8 cellular contexts compared by ENCODE assay signal in the genomic region with DNA sequence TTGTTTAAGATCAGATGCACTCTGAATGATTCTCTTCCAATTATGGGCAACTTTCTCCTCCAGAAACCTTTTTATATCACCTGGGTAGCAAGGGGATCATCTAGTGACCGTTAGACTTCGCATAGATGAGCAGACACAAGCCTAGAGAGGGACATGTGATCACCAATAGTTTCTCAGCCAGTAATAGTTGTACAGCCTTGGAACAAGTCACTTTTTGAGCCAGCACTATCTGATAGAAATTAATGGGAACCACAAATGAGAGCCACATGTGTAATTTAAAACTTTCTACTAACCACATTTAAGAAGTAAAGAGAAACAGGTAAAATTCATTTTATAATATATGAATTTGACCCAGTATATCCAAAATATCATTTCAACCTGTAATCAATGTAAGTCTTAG. TPM values are rescaled to one million over a fixed set of nuclear protein-coding genes. Genes with fewer than 3 reads are reported as not detected.
A peak's percentile ranks its signal among the peaks of the same experiment; 100 is the strongest.
DNase-seq lines count a peak whose midpoint lies in the region; ATAC-seq and TF ChIP-seq lines count a peak whose summit lies in the region.

No MANE protein-coding gene starts in this region.

- peaks cover 13% of the 10 kb centered on the region for H3K9me1 ChIP-seq in IMR-90 (ENCODE audit: insufficient read depth, low read length)

- H2BK5ac ChIP-seq in IMR-90 (ENCODE audit: low read depth, low read length, poor library complexity, severe bottlenecking): no peak overlapping the region

- H2AK5ac ChIP-seq in IMR-90 (ENCODE audit: low read depth, low read length): no peak overlapping the region

- H3K36me3 ChIP-seq in BE2C (no peaks in the 10 kb centered on the region), IMR-90 (ENCODE audit: control insufficient read depth, insufficient read depth, low read length) (peaks cover 3% of the 10 kb centered on the region), mammary epithelial cell (ENCODE audit: insufficient read depth, low read length) (no peaks in the 10 kb centered on the region)

- H3K4me3 Mint-ChIP-seq in natural killer cell: peak overlapping the region; percentile 98

- H3K56ac ChIP-seq in IMR-90 (ENCODE audit: extremely low read depth, insufficient read depth, low read length): no peak overlapping the region; the same call in 1 of the 2 replicates

- H4K5ac ChIP-seq in IMR-90 (ENCODE audit: low read depth, low read length): 0 out of 2 replicates have a peak overlapping the region, but pooled peaks have one; percentile 46

- no peak for TF ChIP-seq POLR2A in IMR-90 (IDR thresholded peaks at IDR 0.05; ENCODE audit: low read depth, low read length)

- dilution Hi-C loops in IMR-90 (cut with HindIII; ENCODE audit: low sequenced_read_pairs, unreplicated experiment) (no loop called here), mammary epithelial cell (cut with HindIII; ENCODE audit: low sequenced_read_pairs) (no loop called here)

- no peak for TF ChIP-seq RAD21 in IMR-90 (IDR thresholded peaks at IDR 0.05; ENCODE audit: low read length)

- no peak overlapping the region; the same call in 1 of the 2 replicates for H3K14ac ChIP-seq in IMR-90 (replicated peaks; ENCODE audit: low read depth, low read length)

- peaks cover 15 to 32% of the 10 kb centered on the region in 2 experiments for H3K79me1 ChIP-seq in IMR-90 (ENCODE audit: low read depth in 1 of 2, low read length in 2 of 2)

- H3K4me3 ChIP-seq in BE2C (ENCODE audit: low read depth, low read length) (peak overlapping the region; percentile 90), IMR-90 (ENCODE audit: insufficient read depth, low read depth, low read length) (peak overlapping the region; percentile 72), mammary epithelial cell (replicated peaks in 1 of 3; ENCODE audit: insufficient read depth in 1 of 3, low read depth in 2 of 3, low read length in 3 of 3) (peak overlapping the region; percentile 52 to 71 (median 60))

- H3K4me1 ChIP-seq in BE2C (no peaks in the 10 kb centered on the region), IMR-90 (ENCODE audit: control insufficient read depth, insufficient read depth, low read length) (peaks cover 2% of the 10 kb centered on the region; the same call in 1 of the 2 replicates), mammary epithelial cell (ENCODE audit: insufficient read depth, low read length) (no peaks in the 10 kb centered on the region)

- no peak overlapping the region for H3K4ac ChIP-seq in IMR-90 (ENCODE audit: low read depth, low read length)

- CTCF ChIA-PET in IMR-90 (lab: Yijun Ruan, JAX): no interaction called here
- CTCF ChIA-PET in mammary epithelial cell (lab: Charles Lee; ENCODE audit: low non-redundant PET): no interaction called here

- no peak overlapping the region for H2BK20ac ChIP-seq in IMR-90 (ENCODE audit: low read depth, low read length)

- no peaks in the 10 kb centered on the region for H3K27me3 ChIP-seq in BE2C
- peaks cover 3% of the 10 kb centered on the region for H3K27me3 ChIP-seq in IMR-90 (ENCODE audit: control insufficient read depth, insufficient read depth, low read length)
- H3K27me3 ChIP-seq in mammary epithelial cell (ENCODE audit: insufficient read depth, low read length): no peaks in the 10 kb centered on the region

- peak overlapping the region; percentile 37 to 87; a peak in 3 of 4 replicates for H4K8ac ChIP-seq in IMR-90 (ENCODE audit: low read depth in 2 of 2, low read length in 2 of 2)

- H3K4me1 Mint-ChIP-seq in natural killer cell: peaks cover 23 to 33% of the 10 kb centered on the region in 2 donors

- H3K79me2 ChIP-seq in mammary epithelial cell (ENCODE audit: insufficient read depth, low read length): peaks cover 35% of the 10 kb centered on the region

- peaks cover 12 to 27% of the 10 kb centered on the region in 2 donors for H3K27me3 Mint-ChIP-seq in natural killer cell (ENCODE audit: low read depth in 2 of 2)

- ATAC-seq in IMR-90 (ENCODE audit: low read depth): no peak
- no peak for ATAC-seq in natural killer cell
- no peak for ATAC-seq in GM21423 (IDR thresholded peaks at IDR 0.05; ENCODE audit: unreplicated experiment)

- H3K27ac Mint-ChIP-seq in natural killer cell: peak overlapping the region in 1 of 2 donors; percentile 94

- no TSS peak for BruUV-seq in IMR-90 (replicated peaks; lab: Mats Ljungman, UMichigan)
- no TSS peak for BruUV-seq in mammary epithelial cell (replicated peaks; lab: Mats Ljungman, UMichigan)

- H3K36me3 Mint-ChIP-seq in natural killer cell: no peaks in the 10 kb centered on the region

- H4K20me1 ChIP-seq in IMR-90 (ENCODE audit: insufficient read depth, low read length) (no peaks in the 10 kb centered on the region), mammary epithelial cell (ENCODE audit: insufficient read depth, low read length) (no peaks in the 10 kb centered on the region)

- H3K9ac ChIP-seq in IMR-90 (ENCODE audit: low read depth, low read length) (peak overlapping the region; percentile 61; the same call in 1 of the 2 replicates), mammary epithelial cell (ENCODE audit: insufficient read depth, low read length) (no peak overlapping the region)

- WGBS in IMR-90 (ENCODE audit: extremely low coverage in 2 of 2, insufficient read length in 1 of 2), 2 experiments: no CpG with 5 or more reads among the region's 2 CpGs
- WGBS in mammary epithelial cell (ENCODE audit: low coverage, missing lambda C conversion rate): 100% methylated on average over 2 of the region's 2 CpGs

- no peak overlapping the region for H4K91ac ChIP-seq in IMR-90 (ENCODE audit: insufficient read depth, low read depth, low read length)

- H2AFZ ChIP-seq in IMR-90 (replicated peaks; ENCODE audit: low read length, poor library complexity) (peak overlapping the region; percentile 11), mammary epithelial cell (ENCODE audit: low read depth, low read length) (peak overlapping the region; percentile 92)

- no peak overlapping the region for H3K23ac ChIP-seq in IMR-90 (ENCODE audit: low read depth, low read length)

- DNase-seq in BE2C (no peak), IMR-90 (no peak), mammary epithelial cell (no peak), natural killer cell (no peak), dedifferentiated amniotic fluid mesenchymal stem cell (ENCODE audit: extremely low spot score) (no peak), HT-29 (ENCODE audit: low spot score) (no peak), NCI-H146 treated with DMSO at 0.1 percent for 48 hours (lab: John Stamatoyannopoulos, UW; ENCODE audit: unreplicated experiment) (no peak)

- H3K4me2 ChIP-seq in IMR-90 (ENCODE audit: low read depth, low read length) (peak overlapping the region; percentile 89), mammary epithelial cell (ENCODE audit: insufficient read depth, low read depth, low read length) (peak overlapping the region; percentile 84)

- no peaks in the 10 kb centered on the region for H3K9me3 Mint-ChIP-seq in natural killer cell

- no peak for TF ChIP-seq CTCF in BE2C (IDR thresholded peaks at IDR 0.05; ENCODE audit: low read depth, low read length)
- TF ChIP-seq CTCF in IMR-90 (conservative IDR thresholded peaks at IDR 0.05; ENCODE audit: low read depth, low read length): no peak
- no peak for TF ChIP-seq CTCF in mammary epithelial cell (conservative IDR thresholded peaks at IDR 0.05 in 1 of 2, IDR thresholded peaks at IDR 0.05 in 1 of 2; ENCODE audit: extremely low read depth in 1 of 2, insufficient read depth in 1 of 2, low read depth in 1 of 2, low read length in 2 of 2)
- TF ChIP-seq CTCF in natural killer cell (IDR thresholded peaks at IDR 0.05): no peak

- intact Hi-C loops in IMR-90 (cut with micrococcal nuclease): no loop called here
- intact Hi-C loops in mammary epithelial cell (cut with micrococcal nuclease): no loop called here
- intact Hi-C loops in natural killer cell (cut with micrococcal nuclease): loop anchor here (2.0 kb wide), 1 partner anchor 298 kb away; no protein-coding TSS in a partner anchor

- no peak overlapping the region for H2BK120ac ChIP-seq in IMR-90 (ENCODE audit: low read depth, low read length)

- no peak overlapping the region for H2AK9ac ChIP-seq in IMR-90 (replicated peaks; ENCODE audit: low read depth, low read length, poor library complexity)

- H3K27ac ChIP-seq in IMR-90 (ENCODE audit: insufficient read depth, low read length) (no peak overlapping the region), mammary epithelial cell (ENCODE audit: insufficient read depth, low read depth, low read length) (no peak overlapping the region)

- H3K9me3 ChIP-seq in BE2C (no peaks in the 10 kb centered on the region), IMR-90 (ENCODE audit: control insufficient read depth, insufficient read depth, low read length) (no peaks in the 10 kb centered on the region), mammary epithelial cell (replicated peaks; ENCODE audit: insufficient read depth, low read length) (no peaks in the 10 kb centered on the region)

- H2BK15ac ChIP-seq in IMR-90 (ENCODE audit: low read depth, low read length): no peak overlapping the region

- in situ Hi-C loops in IMR-90 (cut with MboI; ENCODE audit: low sequenced_read_pairs) (no loop called here), mammary epithelial cell (cut with MboI; ENCODE audit: low sequenced_read_pairs in 2 of 2) (no loop called here)

- POLR2A ChIA-PET in IMR-90 (lab: Charles Lee; ENCODE audit: unreplicated experiment): no interaction called here

- H3K18ac ChIP-seq in IMR-90 (ENCODE audit: low read depth, low read length): no peak overlapping the region

TF ChIP-seq in IMR-90, 13 proteins besides CTCF, POLR2A, EP300 and RAD21 (continues in another document):
- TF ChIP-seq, protein P1, sequence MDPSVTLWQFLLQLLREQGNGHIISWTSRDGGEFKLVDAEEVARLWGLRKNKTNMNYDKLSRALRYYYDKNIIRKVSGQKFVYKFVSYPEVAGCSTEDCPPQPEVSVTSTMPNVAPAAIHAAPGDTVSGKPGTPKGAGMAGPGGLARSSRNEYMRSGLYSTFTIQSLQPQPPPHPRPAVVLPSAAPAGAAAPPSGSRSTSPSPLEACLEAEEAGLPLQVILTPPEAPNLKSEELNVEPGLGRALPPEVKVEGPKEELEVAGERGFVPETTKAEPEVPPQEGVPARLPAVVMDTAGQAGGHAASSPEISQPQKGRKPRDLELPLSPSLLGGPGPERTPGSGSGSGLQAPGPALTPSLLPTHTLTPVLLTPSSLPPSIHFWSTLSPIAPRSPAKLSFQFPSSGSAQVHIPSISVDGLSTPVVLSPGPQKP (IDR thresholded peaks at IDR 0.05; ENCODE audit: borderline replicate concordance, low read depth, low read length): no peak
- TF ChIP-seq RFX5 (IDR thresholded peaks at IDR 0.05; ENCODE audit: low read depth, low read length) (no peak), BHLHE40 (IDR thresholded peaks at IDR 0.05; ENCODE audit: low read depth, low read length) (no peak), FOS (IDR thresholded peaks at IDR 0.05; ENCODE audit: low read depth, low read length) (no peak)

RNA-seq across cellular contexts. Expression of gene CTNNBL1, which starts 0.6 kb away (rescaled TPM):
- 109 TPM for polyA plus RNA-seq in BE2C (2012; ENCODE audit: insufficient read depth, insufficient read length, low read depth)
- total RNA-seq in IMR-90 (2012; rRNA removed) (29.2 and 34.1 TPM in 2 replicates), mammary epithelial cell (10 to 100 TPM; 15.8 to 58.2 TPM), natural killer cell (10 to 100 TPM; 59.1 to 75.6 (median 67.6) TPM)
- polyA plus RNA-seq in IMR-90 (2012; rRNA removed) (29.9 and 30.2 TPM in 2 replicates), mammary epithelial cell (32.1 TPM)
- polyA plus RNA-seq in IMR-90 (2012; cell fraction: cytosol; rRNA removed): 16.1 and 17.8 TPM in 2 replicates
- polyA plus RNA-seq in IMR-90 (2012; cell fraction: nucleus; rRNA removed; ENCODE audit: low replicate concordance): 5.2 and 16.0 TPM in 2 replicates
- polyA minus RNA-seq in mammary epithelial cell: 30.6 TPM
- total RNA-seq in HT-29 (2014; rRNA removed; shearing (Covaris generic)): 29.8 and 42.4 TPM in 2 replicates
